ENCODE assay signal across 21 cellular contexts in the genomic region with DNA sequence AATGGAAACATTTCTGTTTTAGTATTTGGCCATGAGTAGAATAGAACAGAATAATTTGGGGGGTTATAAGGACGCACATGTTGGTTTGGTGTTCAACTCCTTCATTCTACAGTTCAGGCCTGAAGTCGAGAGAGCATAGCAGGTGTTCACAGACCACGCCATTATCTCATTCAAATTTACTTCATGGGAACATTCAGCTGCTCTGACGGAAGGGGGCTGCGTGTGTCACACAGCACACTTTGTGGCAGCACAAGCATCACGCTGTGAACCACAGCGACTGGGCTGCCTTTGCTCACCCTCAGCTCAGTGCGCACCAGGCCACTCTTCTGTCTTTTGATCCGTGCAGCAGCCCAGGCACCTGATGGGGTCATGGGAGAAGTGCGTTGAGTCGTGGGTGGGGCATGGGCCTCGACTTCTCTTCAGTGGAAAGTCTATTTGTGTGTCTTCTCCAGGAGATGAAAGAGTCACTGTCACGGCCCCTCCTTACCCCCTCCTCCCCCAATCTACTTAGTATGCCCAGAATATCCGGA.
DNase-seq lines count a peak whose midpoint lies in the region; ATAC-seq and TF ChIP-seq lines count a peak whose summit lies in the region.
"Had no signal": no experiment of that assay in that cellular context is flagged by ENCODE, and none has a peak within 500 bp of the region (broad histone marks: within the 10 kb centered on the region; RNA-seq: fewer than 3 reads in every experiment).

No MANE protein-coding gene starts in this region.

- H3K4me3 ChIP-seq in RWPE2 (ENCODE audit: severe bottlenecking) (no peak overlapping the region), coronary artery (no peak overlapping the region), trophoblast cell (ENCODE audit: low read depth, low read length) (no peak overlapping the region)
- H3K4me3 ChIP-seq: A549, BLaER1, GM23248 had no signal

- H3K27me3 ChIP-seq in RWPE2 (ENCODE audit: insufficient read depth, poor library complexity, severe bottlenecking): no peaks in the 10 kb centered on the region
- H3K27me3 ChIP-seq in trophoblast cell (ENCODE audit: insufficient read depth, low read length): no peaks in the 10 kb centered on the region
- H3K27me3 ChIP-seq: BLaER1 had no signal

- H2AFZ ChIP-seq in trophoblast cell (ENCODE audit: insufficient read depth, low read length, poor library complexity): no peak overlapping the region
- H2AFZ ChIP-seq: GM23248 had no signal

- H3K23ac ChIP-seq in trophoblast cell (ENCODE audit: low read length): no peak overlapping the region

- H3K36me3 ChIP-seq in RWPE2 (ENCODE audit: low read depth) (no peaks in the 10 kb centered on the region), trophoblast cell (ENCODE audit: control insufficient read depth in 1 of 2, insufficient read depth in 2 of 2, low read length in 2 of 2) (no peaks in the 10 kb centered on the region)
- H3K36me3 ChIP-seq: BLaER1 had no signal

- H3K27me3 Mint-ChIP-seq in natural killer cell treated with Interleukin-12 subunit alpha and Interleukin-12 subunit beta and Interleukin-15 and Interleukin-18, amount 100 ng/mL, for 72 hours: peaks cover 5 to 7% of the 10 kb centered on the region in 2 donors
- peaks cover 3 to 8% of the 10 kb centered on the region in 2 donors for H3K27me3 Mint-ChIP-seq in natural killer cell (ENCODE audit: low read depth in 2 of 2)
- H3K27me3 Mint-ChIP-seq: B cell; CD4-positive, CD25-positive, alpha-beta regulatory T cell had no signal

- peaks cover 5 to 13% of the 10 kb centered on the region in 2 donors for H3K4me1 Mint-ChIP-seq in natural killer cell treated with Interleukin-12 subunit alpha and Interleukin-12 subunit beta and Interleukin-15 and Interleukin-18, amount 100 ng/mL, for 72 hours (ENCODE audit: low read depth in 2 of 2)
- peaks cover 0 to 15% of the 10 kb centered on the region in 2 donors for H3K4me1 Mint-ChIP-seq in natural killer cell

- H3K4me1 ChIP-seq in RWPE2 (ENCODE audit: insufficient read depth, poor library complexity, severe bottlenecking) (peaks cover 4% of the 10 kb centered on the region), trophoblast cell (ENCODE audit: control insufficient read depth in 1 of 2, insufficient read depth in 2 of 2, low read length in 2 of 2) (no peaks in the 10 kb centered on the region)
- H3K4me1 ChIP-seq: A549, Caco-2 had no signal

- no peak overlapping the region for H2AK5ac ChIP-seq in trophoblast cell (ENCODE audit: low read length)

- H3K27ac ChIP-seq in RWPE2 (ENCODE audit: poor library complexity, severe bottlenecking) (no peak overlapping the region), coronary artery (no peak overlapping the region), trophoblast cell (ENCODE audit: low read depth, low read length) (no peak overlapping the region)
- H3K27ac ChIP-seq: A549, BLaER1, C4-2B, GM23248 had no signal

- peaks cover 7% of the 10 kb centered on the region for H3K9me3 Mint-ChIP-seq in natural killer cell treated with Interleukin-12 subunit alpha and Interleukin-12 subunit beta and Interleukin-15 and Interleukin-18, amount 100 ng/mL, for 72 hours
- peaks cover 0 to 4% of the 10 kb centered on the region in 2 donors for H3K9me3 Mint-ChIP-seq in natural killer cell

- H3K4me3 Mint-ChIP-seq in natural killer cell treated with Interleukin-12 subunit alpha and Interleukin-12 subunit beta and Interleukin-15 and Interleukin-18, amount 100 ng/mL, for 72 hours: no peak overlapping the region
- no peak overlapping the region for H3K4me3 Mint-ChIP-seq in natural killer cell
- H3K4me3 Mint-ChIP-seq: B cell; CD4-positive, CD25-positive, alpha-beta regulatory T cell; CD8-positive, alpha-beta T cell had no signal

- H3K79me1 ChIP-seq in trophoblast cell (ENCODE audit: low read length): no peaks in the 10 kb centered on the region

- H3K14ac ChIP-seq in trophoblast cell (ENCODE audit: low read length): no peak overlapping the region

- no peak overlapping the region for H3K27ac Mint-ChIP-seq in natural killer cell treated with Interleukin-12 subunit alpha and Interleukin-12 subunit beta and Interleukin-15 and Interleukin-18, amount 100 ng/mL, for 72 hours
- H3K27ac Mint-ChIP-seq in natural killer cell: no peak overlapping the region
- H3K27ac Mint-ChIP-seq: B cell; CD4-positive, CD25-positive, alpha-beta regulatory T cell; CD8-positive, alpha-beta T cell had no signal

- H2BK120ac ChIP-seq in trophoblast cell (ENCODE audit: insufficient read depth, low read length, poor library complexity): no peak overlapping the region

- no peak overlapping the region for H3K18ac ChIP-seq in trophoblast cell (ENCODE audit: low read length)

- H4K12ac ChIP-seq in trophoblast cell (ENCODE audit: low read depth, low read length): no peak overlapping the region

- DNase-seq in natural killer cell treated with Interleukin-12 subunit alpha and Interleukin-12 subunit beta and Interleukin-15 and Interleukin-18, amount 100 ng/mL, for 72 hours (ENCODE audit: low spot score): peak; percentile 28
- DNase-seq in natural killer cell: no peak
- peak; percentile 23 for DNase-seq in RWPE2 (ENCODE audit: low spot score)
- peak; percentile 36 for DNase-seq in coronary artery (ENCODE audit: low spot score)
- peak; percentile 67 for DNase-seq in posterior vena cava (ENCODE audit: low spot score)
- DNase-seq in left colon: no peak
- no peak for DNase-seq in trophoblast cell
- no peak for DNase-seq in AG08396 (ENCODE audit: low spot score)
- DNase-seq: 8988T; Caco-2; CD4-positive, CD25-positive, alpha-beta regulatory T cell; CD8-positive, alpha-beta T cell; DMS153; DND-41; GM23248; H7; HCEC 1CT had no signal

- ATAC-seq in natural killer cell treated with Interleukin-12 subunit alpha and Interleukin-12 subunit beta and Interleukin-15 and Interleukin-18, amount 100 ng/mL, for 72 hours: no peak
- ATAC-seq in natural killer cell: no peak
- no peak for ATAC-seq in RWPE2 (ENCODE audit: low read depth)
- no peak for ATAC-seq in left colon
- ATAC-seq: A549; CD8-positive, alpha-beta T cell had no signal

- H3K36me3 Mint-ChIP-seq in natural killer cell treated with Interleukin-12 subunit alpha and Interleukin-12 subunit beta and Interleukin-15 and Interleukin-18, amount 100 ng/mL, for 72 hours: peaks cover 4% of the 10 kb centered on the region
- H3K36me3 Mint-ChIP-seq in natural killer cell: no peaks in the 10 kb centered on the region
- H3K36me3 Mint-ChIP-seq: CD4-positive, CD25-positive, alpha-beta regulatory T cell; CD8-positive, alpha-beta T cell had no signal

- H2BK5ac ChIP-seq in trophoblast cell (ENCODE audit: low read depth, low read length, poor library complexity): no peak overlapping the region

- no peak overlapping the region for H4K8ac ChIP-seq in trophoblast cell (ENCODE audit: low read depth, low read length)

- peaks cover 2% of the 10 kb centered on the region for H3K9me3 ChIP-seq in RWPE2 (ENCODE audit: severe bottlenecking)
- H3K9me3 ChIP-seq in trophoblast cell (ENCODE audit: insufficient read depth, low read depth, low read length): peaks cover 12% of the 10 kb centered on the region
- H3K9me3 ChIP-seq: A549, Caco-2 had no signal

- TF ChIP-seq CTCF in natural killer cell (IDR thresholded peaks at IDR 0.05) (no peak), RWPE2 (IDR thresholded peaks at IDR 0.05; ENCODE audit: poor library complexity, severe bottlenecking) (no peak), coronary artery (IDR thresholded peaks at IDR 0.05) (no peak)

- intact Hi-C loops in natural killer cell (cut with micrococcal nuclease) (no loop called here), posterior vena cava (cut with DNase I) (no loop called here), left colon (cut with DNase I, micrococcal nuclease) (no loop called here)

- H3K79me2 ChIP-seq in trophoblast cell (ENCODE audit: control insufficient read depth, insufficient read depth, low read length, poor library complexity): no peaks in the 10 kb centered on the region

- no peak overlapping the region for H4K91ac ChIP-seq in trophoblast cell (ENCODE audit: low read depth, low read length)

- no peak overlapping the region for H3K4ac ChIP-seq in trophoblast cell (ENCODE audit: low read depth, low read length)

- no peak overlapping the region for H2BK12ac ChIP-seq in trophoblast cell (ENCODE audit: low read length)

- H3K4me2 ChIP-seq in trophoblast cell (ENCODE audit: low read length): no peak overlapping the region
- H3K4me2 ChIP-seq: A549, BLaER1 had no signal

- H3K9ac ChIP-seq in trophoblast cell (ENCODE audit: low read length): no peak overlapping the region
- H3K9ac ChIP-seq: BLaER1, GM23248 had no signal

- WGBS in trophoblast cell (ENCODE audit: extremely low coverage, insufficient coverage, insufficient read length): no CpG with 5 or more reads among the region's 14 CpGs

Comparison
In these comparisons a context has a peak if more than half of its experiments do, and no peak if none do; other contexts are left out.
1. DNase-seq: peak in natural killer cell treated with Interleukin-12 subunit alpha and Interleukin-12 subunit beta and Interleukin-15 and Interleukin-18, amount 100 ng/mL, for 72 hours (single experiment), RWPE2 (single experiment), coronary artery (single experiment) and posterior vena cava (single experiment); none in natural killer cell (single experiment), left colon (0 of 2), trophoblast cell (0 of 2) and AG08396 (single experiment).